11 cellular contexts compared by ENCODE assay signal in the genomic region with DNA sequence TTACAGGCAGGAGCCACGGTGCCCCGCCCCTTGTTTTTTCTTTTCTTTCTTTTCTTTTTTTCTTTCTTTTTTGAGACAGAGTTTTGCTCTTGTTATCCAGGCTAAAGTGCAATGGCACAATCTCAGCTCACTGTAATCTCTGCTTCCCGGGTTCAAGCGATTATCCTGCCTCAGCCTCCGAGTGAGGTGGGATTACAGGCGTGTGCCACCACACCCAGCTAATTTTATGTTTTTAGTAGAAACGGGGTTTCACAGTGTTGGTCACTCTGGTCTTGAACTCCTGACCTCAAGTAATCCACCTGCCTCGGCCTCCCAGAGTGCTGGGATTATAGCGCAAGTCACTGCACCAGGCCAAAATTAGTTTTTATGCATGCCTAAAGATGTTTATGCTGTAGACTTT. TPM values are rescaled to one million over a fixed set of nuclear protein-coding genes. Genes with fewer than 3 reads are reported as not detected.
A peak's percentile ranks its signal among the peaks of the same experiment; 100 is the strongest.
DNase-seq lines count a peak whose midpoint lies in the region; ATAC-seq and TF ChIP-seq lines count a peak whose summit lies in the region.
"Had no signal": no experiment of that assay in that cellular context is flagged by ENCODE, and none has a peak within 500 bp of the region (broad histone marks: within the 10 kb centered on the region; RNA-seq: fewer than 3 reads in every experiment).

No MANE protein-coding gene starts in this region.

- TF ChIP-seq CTCF in adrenal gland (IDR thresholded peaks at IDR 0.05) (no peak), nephron (IDR thresholded peaks at IDR 0.05; ENCODE audit: unreplicated experiment in 3 of 3) (no peak), upper lobe of left lung (IDR thresholded peaks at IDR 0.05) (no peak), vagina (IDR thresholded peaks at IDR 0.05) (no peak)

- H3K4me1 Mint-ChIP-seq in CD8-positive, alpha-beta memory T cell = peaks cover 45 to 66% (median 56%) of the 10 kb centered on the region in 3 donors
- peaks cover 24% of the 10 kb centered on the region for H3K4me1 Mint-ChIP-seq in nephron

- peak overlapping the region; percentile 6 for H3K9ac ChIP-seq in HUES64 (ENCODE audit: low read depth, low read length)

- H3K4me3 ChIP-seq in CD8-positive, alpha-beta memory T cell (ENCODE audit: low read length) = no peak overlapping the region
- peak overlapping the region; percentile 81; the same call in 1 of the 2 replicates for H3K4me3 ChIP-seq in HUES64 (ENCODE audit: low read length)
- H3K4me3 ChIP-seq in adrenal gland = no peak overlapping the region
- H3K4me3 ChIP-seq in upper lobe of left lung = peak overlapping the region in 1 of 4 donors; percentile 64
- H3K4me3 ChIP-seq in vagina = no peak overlapping the region
- H3K4me3 ChIP-seq: tibial nerve had no signal

- CTCF ChIA-PET in CD8-positive, alpha-beta memory T cell (lab: Charles Lee) = interaction anchor here (1.4 kb wide), 1 partner anchor 13 kb away, joined by 4 read pairs; no protein-coding TSS in a partner anchor

- peaks cover 0 to 72% (median 25%) of the 10 kb centered on the region in 3 donors for H3K36me3 Mint-ChIP-seq in CD8-positive, alpha-beta memory T cell
- peaks cover 60% of the 10 kb centered on the region for H3K36me3 Mint-ChIP-seq in nephron (ENCODE audit: low read depth)

- DNase-seq in CD8-positive, alpha-beta memory T cell = no peak
- no peak for DNase-seq in adrenal gland
- no peak for DNase-seq in upper lobe of left lung
- no peak for DNase-seq in NCI-H1092 treated with DMSO at 0.1 percent for 48 hours (lab: John Stamatoyannopoulos, UW)
- DNase-seq in vagina (ENCODE audit: extremely low spot score in 2 of 2) = no peak
- DNase-seq in NCI-H128 (lab: John Stamatoyannopoulos, UW; ENCODE audit: unreplicated experiment) = no peak
- DNase-seq: activated CD4-positive, alpha-beta T cell treated with anti-CD3 and anti-CD28 coated beads for 48 hours; SHP77 had no signal

- intact Hi-C loops in adrenal gland (cut with DNase I) = no loop called here
- intact Hi-C loops in vagina (cut with DNase I) = no loop called here

- no peaks in the 10 kb centered on the region for H3K9me3 ChIP-seq in CD8-positive, alpha-beta memory T cell (ENCODE audit: low read length)
- H3K9me3 ChIP-seq in HUES64 (ENCODE audit: insufficient read depth, low read depth, low read length) (no peaks in the 10 kb centered on the region), adrenal gland (replicated peaks in 1 of 3) (no peaks in the 10 kb centered on the region), upper lobe of left lung (no peaks in the 10 kb centered on the region), vagina (no peaks in the 10 kb centered on the region)
- H3K9me3 ChIP-seq: tibial nerve had no signal

- no peaks in the 10 kb centered on the region for H3K27me3 ChIP-seq in CD8-positive, alpha-beta memory T cell (ENCODE audit: insufficient read depth, low read length, poor library complexity, severe bottlenecking)
- H3K27me3 ChIP-seq in HUES64 (ENCODE audit: insufficient read depth, low read length) = no peaks in the 10 kb centered on the region
- no peaks in the 10 kb centered on the region for H3K27me3 ChIP-seq in adrenal gland
- H3K27me3 ChIP-seq in upper lobe of left lung = no peaks in the 10 kb centered on the region
- no peaks in the 10 kb centered on the region for H3K27me3 ChIP-seq in vagina
- H3K27me3 ChIP-seq: tibial nerve had no signal

- no peak for TF ChIP-seq EP300 in upper lobe of left lung (IDR thresholded peaks at IDR 0.05)

- no peak overlapping the region for H3K27ac ChIP-seq in CD8-positive, alpha-beta memory T cell (ENCODE audit: low read depth, low read length)
- no peak overlapping the region for H3K27ac ChIP-seq in HUES64 (ENCODE audit: low read depth, low read length)
- peak overlapping the region in 3 of 5 donors; percentile 24 to 55 (median 49) for H3K27ac ChIP-seq in adrenal gland
- peak overlapping the region in 1 of 4 donors; percentile 3 for H3K27ac ChIP-seq in upper lobe of left lung
- H3K27ac ChIP-seq in vagina = no peak overlapping the region

- peak overlapping the region in 6 of 8 donors; percentile 19 to 91 (median 68) for H3K27ac Mint-ChIP-seq in CD8-positive, alpha-beta memory T cell
- no peak overlapping the region for H3K27ac Mint-ChIP-seq in nephron

- TF ChIP-seq POLR2A in adrenal gland (IDR thresholded peaks at IDR 0.05) = no peak
- no peak for TF ChIP-seq POLR2A in upper lobe of left lung (IDR thresholded peaks at IDR 0.05)
- no peak for TF ChIP-seq POLR2A in vagina (IDR thresholded peaks at IDR 0.05)

- POLR2A ChIA-PET in CD8-positive, alpha-beta memory T cell (lab: Charles Lee) = interaction anchor here (0.7 kb wide), 1 partner anchor 143 kb away, joined by 9 read pairs; no protein-coding TSS in a partner anchor

- no peaks in the 10 kb centered on the region for H3K27me3 Mint-ChIP-seq in CD8-positive, alpha-beta memory T cell
- no peaks in the 10 kb centered on the region for H3K27me3 Mint-ChIP-seq in nephron (ENCODE audit: low read depth)

- peak overlapping the region; percentile 23 to 97 (median 46) for H3K4me3 Mint-ChIP-seq in CD8-positive, alpha-beta memory T cell
- peak overlapping the region; percentile 67 to 97 (median 73) for H3K4me3 Mint-ChIP-seq in nephron

- ATAC-seq in upper lobe of left lung (ENCODE audit: low FRiP score in 2 of 2) = no peak

- no peaks in the 10 kb centered on the region for H3K9me3 Mint-ChIP-seq in CD8-positive, alpha-beta memory T cell
- H3K9me3 Mint-ChIP-seq in nephron = no peaks in the 10 kb centered on the region

- H3K36me3 ChIP-seq in CD8-positive, alpha-beta memory T cell (ENCODE audit: insufficient read depth, low read length) = peaks cover 60% of the 10 kb centered on the region
- peaks cover 61% of the 10 kb centered on the region for H3K36me3 ChIP-seq in HUES64 (ENCODE audit: insufficient read depth, low read length)
- H3K36me3 ChIP-seq in adrenal gland (replicated peaks in 1 of 2) = peaks cover 0 to 58% of the 10 kb centered on the region in 2 donors
- peaks cover 30 to 62% (median 49%) of the 10 kb centered on the region in 4 donors for H3K36me3 ChIP-seq in upper lobe of left lung
- H3K36me3 ChIP-seq in vagina = peaks cover 0 to 56% of the 10 kb centered on the region in 2 donors

- WGBS in HUES64 = 91% methylated on average over 9 of the region's 9 CpGs
- 82 to 88% (median 88%) methylated on average over 9 of the region's 9 CpGs for WGBS in adrenal gland, 4 donors
- 90% methylated on average over 9 of the region's 9 CpGs for WGBS in upper lobe of left lung, 2 donors

- H3K4me1 ChIP-seq in CD8-positive, alpha-beta memory T cell (ENCODE audit: insufficient read depth, low read length) = peaks cover 38% of the 10 kb centered on the region
- H3K4me1 ChIP-seq in HUES64 (ENCODE audit: insufficient read depth, low read length) (peaks cover 11% of the 10 kb centered on the region; the same call in 1 of the 2 replicates), adrenal gland (replicated peaks in 1 of 2) (peaks cover 31 to 61% of the 10 kb centered on the region in 2 donors), upper lobe of left lung (peaks cover 38 to 52% (median 41%) of the 10 kb centered on the region in 4 donors), vagina (peaks cover 44% of the 10 kb centered on the region)

RNA-seq across cellular contexts. Expression of a gene that starts 2.5 kb away (rescaled TPM):
- total RNA-seq in CD8-positive, alpha-beta memory T cell = 1,000 to 10,000 TPM; 1,301 to 1,320 TPM
- polyA plus RNA-seq in CD8-positive, alpha-beta memory T cell = 1,628 TPM
- 1,456 TPM for polyA plus RNA-seq in HUES64 (2013, experiment 1 of 2)
- polyA plus RNA-seq in HUES64 (2013, experiment 2 of 2) = 1,538 TPM
- 1,000 to 10,000 TPM in 4 of 8 donors, 100 to 1,000 TPM in 4; 564 to 1,096 (median 942) TPM for total RNA-seq in adrenal gland
- 1,000 to 10,000 TPM in 2 of 3 donors, 100 to 1,000 TPM in 1; 944 to 1,561 (median 1,277) TPM for polyA plus RNA-seq in adrenal gland
- 100 to 1,000 TPM in 5 of 6 donors, 10 to 100 TPM in 1; 80.7 to 771 (median 420) TPM for total RNA-seq in upper lobe of left lung
- total RNA-seq in vagina = 371 TPM

RNA-seq across cellular contexts. Expression of a gene that starts 7.6 kb away (rescaled TPM):
- 1 to 10 TPM; 7.3 to 7.4 TPM for total RNA-seq in CD8-positive, alpha-beta memory T cell
- 2.4 TPM for polyA plus RNA-seq in CD8-positive, alpha-beta memory T cell
- polyA plus RNA-seq in HUES64 (2013, experiment 1 of 2) = 2.0 TPM
- 3.4 TPM for polyA plus RNA-seq in HUES64 (2013, experiment 2 of 2)
- 10 to 100 TPM in 2 of 8 donors, 1 to 10 TPM in 6; 3.0 to 11.2 (median 7.2) TPM for total RNA-seq in adrenal gland
- 1 to 10 TPM; 3.3 to 6.7 (median 3.6) TPM for polyA plus RNA-seq in adrenal gland
- 10 to 100 TPM in 1 of 6 donors, 1 to 10 TPM in 5; 4.2 to 11.3 (median 9.0) TPM for total RNA-seq in upper lobe of left lung
- 18.9 TPM for total RNA-seq in vagina

Comparison
In these comparisons a context has a peak if more than half of its experiments do, and no peak if none do; other contexts are left out.
1. H3K27ac ChIP-seq: peak in adrenal gland (3 of 5); none in CD8-positive, alpha-beta memory T cell (single experiment), HUES64 (single experiment) and vagina (single experiment).
2. H3K27ac Mint-ChIP-seq: peak in CD8-positive, alpha-beta memory T cell (6 of 8); none in nephron (0 of 3).